13 cellular contexts compared by ENCODE assay signal in the genomic region with DNA sequence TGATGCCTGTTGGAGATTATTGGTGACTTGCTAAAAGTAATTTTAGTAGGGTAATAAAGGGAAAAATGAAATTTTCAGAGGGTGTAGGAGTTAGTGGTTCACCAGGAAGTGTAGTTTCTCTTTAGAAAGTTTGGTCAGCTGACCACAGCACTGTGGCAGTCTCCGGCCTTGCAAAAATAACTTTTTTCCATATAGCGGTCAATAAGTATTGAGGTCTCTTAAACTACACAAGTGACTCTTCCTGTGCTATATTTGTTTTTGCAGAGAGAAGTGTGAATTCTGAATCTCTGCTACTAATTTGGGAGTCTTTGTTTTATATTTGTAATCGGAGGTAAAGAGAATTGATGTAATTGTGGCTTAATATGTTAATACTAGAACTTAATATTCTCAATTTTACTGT. TPM values are rescaled to one million over a fixed set of nuclear protein-coding genes. Genes with fewer than 3 reads are reported as not detected.
DNase-seq lines count a peak whose midpoint lies in the region; ATAC-seq and TF ChIP-seq lines count a peak whose summit lies in the region.
"Had no signal": no experiment of that assay in that cellular context is flagged by ENCODE, and none has a peak within 500 bp of the region (broad histone marks: within the 10 kb centered on the region; RNA-seq: fewer than 3 reads in every experiment).

No MANE protein-coding gene starts in this region.

- H3K27ac ChIP-seq in epithelial cell of prostate: peak overlapping the region; percentile 2

- intact Hi-C loops in Right ventricle myocardium inferior (cut with DNase I): no loop called here

- peak; percentile 79 for ATAC-seq in GM18868 (IDR thresholded peaks at IDR 0.05; ENCODE audit: unreplicated experiment)
- ATAC-seq in GM21619 (IDR thresholded peaks at IDR 0.05; ENCODE audit: unreplicated experiment): peak; percentile 84
- ATAC-seq in HG03196 (IDR thresholded peaks at IDR 0.05; ENCODE audit: unreplicated experiment): peak; percentile 71
- ATAC-seq in Right ventricle myocardium inferior: no peak
- ATAC-seq: left lobe of liver had no signal

- CTCF ChIA-PET in HEK293T (lab: Yijun Ruan, JAX): no interaction called here

- POLR2A ChIA-PET in HEK293T (lab: Yijun Ruan, JAX): no interaction called here

- DNase-seq in epithelial cell of prostate (ENCODE audit: low read depth, low spot score) (no peak), RPMI8226 (no peak), HEK293T (ENCODE audit: extremely low spot score) (no peak), Right ventricle myocardium inferior (ENCODE audit: missing footprints) (no peak)
- no peak for DNase-seq in stimulated activated CD4-positive, alpha-beta T cell treated with anti-CD3 and anti-CD28 coated beads, Interleukin-4, amount 100 ng/mL, for 4 hours
- DNase-seq: activated CD4-positive, alpha-beta T cell treated with anti-CD3 and anti-CD28 coated beads for 48 hours; DMS53; H7; NCI-H1105 had no signal

TF ChIP-seq in HEK293T, 16 proteins besides CTCF, POLR2A, EP300 and RAD21:
- TF ChIP-seq LEF1 (IDR thresholded peaks at IDR 0.05; ENCODE audit: borderline replicate concordance) (no peak), ELF4 (IDR thresholded peaks at IDR 0.05) (no peak), CTBP1 (IDR thresholded peaks at IDR 0.05; ENCODE audit: borderline replicate concordance) (no peak), NFRKB (IDR thresholded peaks at IDR 0.05) (no peak), FOXA1 (IDR thresholded peaks at IDR 0.05) (no peak), FOXM1 (IDR thresholded peaks at IDR 0.05; ENCODE audit: borderline replicate concordance) (no peak), ZNF384 (IDR thresholded peaks at IDR 0.05) (no peak), ARNT (IDR thresholded peaks at IDR 0.05) (no peak), TARDBP (IDR thresholded peaks at IDR 0.05) (no peak)
- TF ChIP-seq, protein P1, sequence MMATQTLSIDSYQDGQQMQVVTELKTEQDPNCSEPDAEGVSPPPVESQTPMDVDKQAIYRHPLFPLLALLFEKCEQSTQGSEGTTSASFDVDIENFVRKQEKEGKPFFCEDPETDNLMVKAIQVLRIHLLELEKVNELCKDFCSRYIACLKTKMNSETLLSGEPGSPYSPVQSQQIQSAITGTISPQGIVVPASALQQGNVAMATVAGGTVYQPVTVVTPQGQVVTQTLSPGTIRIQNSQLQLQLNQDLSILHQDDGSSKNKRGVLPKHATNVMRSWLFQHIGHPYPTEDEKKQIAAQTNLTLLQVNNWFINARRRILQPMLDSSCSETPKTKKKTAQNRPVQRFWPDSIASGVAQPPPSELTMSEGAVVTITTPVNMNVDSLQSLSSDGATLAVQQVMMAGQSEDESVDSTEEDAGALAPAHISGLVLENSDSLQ (IDR thresholded peaks at IDR 0.05): no peak

RNA-seq across cellular contexts. Expression of a gene that starts 24.3 kb away (rescaled TPM):
- total RNA-seq in Right ventricle myocardium inferior: 45.6 TPM
